Comparison of ENCODE assay signal across 2 cellular contexts in genomic region chr3:149771652-149772271, GRCh38.
A peak's percentile ranks its signal among the peaks of the same experiment; 100 is the strongest.
TF ChIP-seq lines count a peak whose summit lies in the region.

No MANE protein-coding gene starts in this region.

TF ChIP-seq in Ishikawa, 13 proteins besides CTCF, POLR2A, EP300 and RAD21 (continued from another document):
- TF ChIP-seq MAX (IDR thresholded peaks at IDR 0.05) = no peak
- TF ChIP-seq TAF1 (IDR thresholded peaks at IDR 0.05; ENCODE audit: low read depth) = no peak
- no peak for TF ChIP-seq REST (IDR thresholded peaks at IDR 0.05; ENCODE audit: low read depth)
- TF ChIP-seq, protein P1, sequence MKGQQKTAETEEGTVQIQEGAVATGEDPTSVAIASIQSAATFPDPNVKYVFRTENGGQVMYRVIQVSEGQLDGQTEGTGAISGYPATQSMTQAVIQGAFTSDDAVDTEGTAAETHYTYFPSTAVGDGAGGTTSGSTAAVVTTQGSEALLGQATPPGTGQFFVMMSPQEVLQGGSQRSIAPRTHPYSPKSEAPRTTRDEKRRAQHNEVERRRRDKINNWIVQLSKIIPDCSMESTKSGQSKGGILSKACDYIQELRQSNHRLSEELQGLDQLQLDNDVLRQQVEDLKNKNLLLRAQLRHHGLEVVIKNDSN (IDR thresholded peaks at IDR 0.05) = no peak
- TF ChIP-seq CEBPB (IDR thresholded peaks at IDR 0.05) = no peak
- no peak for TF ChIP-seq CREB1 (IDR thresholded peaks at IDR 0.05; ENCODE audit: low read depth)

TF ChIP-seq in GM12878, 131 proteins besides CTCF, POLR2A, EP300 and RAD21:
- TF ChIP-seq, protein P2, sequence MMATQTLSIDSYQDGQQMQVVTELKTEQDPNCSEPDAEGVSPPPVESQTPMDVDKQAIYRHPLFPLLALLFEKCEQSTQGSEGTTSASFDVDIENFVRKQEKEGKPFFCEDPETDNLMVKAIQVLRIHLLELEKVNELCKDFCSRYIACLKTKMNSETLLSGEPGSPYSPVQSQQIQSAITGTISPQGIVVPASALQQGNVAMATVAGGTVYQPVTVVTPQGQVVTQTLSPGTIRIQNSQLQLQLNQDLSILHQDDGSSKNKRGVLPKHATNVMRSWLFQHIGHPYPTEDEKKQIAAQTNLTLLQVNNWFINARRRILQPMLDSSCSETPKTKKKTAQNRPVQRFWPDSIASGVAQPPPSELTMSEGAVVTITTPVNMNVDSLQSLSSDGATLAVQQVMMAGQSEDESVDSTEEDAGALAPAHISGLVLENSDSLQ (IDR thresholded peaks at IDR 0.05) = peak; percentile 90
- TF ChIP-seq, protein P3, sequence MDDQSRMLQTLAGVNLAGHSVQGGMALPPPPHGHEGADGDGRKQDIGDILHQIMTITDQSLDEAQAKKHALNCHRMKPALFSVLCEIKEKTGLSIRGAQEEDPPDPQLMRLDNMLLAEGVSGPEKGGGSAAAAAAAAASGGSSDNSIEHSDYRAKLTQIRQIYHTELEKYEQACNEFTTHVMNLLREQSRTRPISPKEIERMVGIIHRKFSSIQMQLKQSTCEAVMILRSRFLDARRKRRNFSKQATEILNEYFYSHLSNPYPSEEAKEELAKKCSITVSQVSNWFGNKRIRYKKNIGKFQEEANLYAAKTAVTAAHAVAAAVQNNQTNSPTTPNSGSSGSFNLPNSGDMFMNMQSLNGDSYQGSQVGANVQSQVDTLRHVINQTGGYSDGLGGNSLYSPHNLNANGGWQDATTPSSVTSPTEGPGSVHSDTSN (IDR thresholded peaks at IDR 0.05; ENCODE audit: insufficient replicate concordance, low read depth, low read length) = peak; percentile 56
- TF ChIP-seq PRDM15 (CRISPR knock-in tag; IDR thresholded peaks at IDR 0.05) = no peak
- TF ChIP-seq IRF4 (IDR thresholded peaks at IDR 0.05; ENCODE audit: low read depth, low read length) = no peak
- TF ChIP-seq SMC3 (IDR thresholded peaks at IDR 0.05; ENCODE audit: borderline replicate concordance, low read length) = peak; percentile 77
